In genomic region chr11:66636411-66636810, GRCh38 we compare ENCODE assay signal across 1 cellular context.
TF ChIP-seq lines count a peak whose summit lies in the region.

No MANE protein-coding gene starts in this region.

TF ChIP-seq in HepG2, 621 proteins besides CTCF, POLR2A, EP300 and RAD21:
- no peak for TF ChIP-seq NCOA5 (CRISPR knock-in tag; IDR thresholded peaks at IDR 0.05)
